In genomic region chr19:44822670-44823372, GRCh38 we compare ENCODE assay signal across 22 cellular contexts. TPM values are rescaled to one million over a fixed set of nuclear protein-coding genes. Genes with fewer than 3 reads are reported as not detected.
DNase-seq lines count a peak whose midpoint lies in the region; ATAC-seq, FAIRE-seq and TF ChIP-seq lines count a peak whose summit lies in the region.
"Had no signal": no experiment of that assay in that cellular context is flagged by ENCODE, and none has a peak within 500 bp of the region (broad histone marks: within the 10 kb centered on the region; RNA-seq: fewer than 3 reads in every experiment).

No MANE protein-coding gene starts in this region.

- no peaks in the 10 kb centered on the region for H3K79me2 ChIP-seq in H1 (ENCODE audit: control insufficient read depth in 1 of 2, insufficient read depth in 2 of 2, low read length in 2 of 2)

- H2BK15ac ChIP-seq in H1 (ENCODE audit: low read length): no peak overlapping the region

- H3K18ac ChIP-seq in H1 (ENCODE audit: extremely low read depth, low read length): no peak overlapping the region

- TF ChIP-seq POLR2A in heart left ventricle (IDR thresholded peaks at IDR 0.05) (no peak), H1 (IDR thresholded peaks at IDR 0.05; ENCODE audit: control extremely low read depth in 1 of 2, low read depth in 2 of 2, low read length in 2 of 2) (no peak)

- 65 to 68% (median 66%) methylated on average over 10 of the region's 10 CpGs for WGBS in heart left ventricle, 4 donors
- WGBS in H1 (ENCODE audit: extremely low coverage in 1 of 2, insufficient coverage in 1 of 2, insufficient read length in 1 of 2, insufficient replicate concordance in 2 of 2, low coverage in 1 of 2, low lambda C conversion rate in 2 of 2, missing lambda C conversion rate in 1 of 2), 2 experiments: 84% methylated on average over 10 of the region's 10 CpGs; no CpG with 5 or more reads in 1 of the 2 experiments

- peaks cover 0 to 37% (median 19%) of the 10 kb centered on the region in 12 donors for H3K4me1 ChIP-seq in heart left ventricle
- H3K4me1 ChIP-seq in H1 (replicated peaks in 1 of 4; ENCODE audit: control insufficient read depth in 3 of 4, insufficient read depth in 4 of 4, low read length in 3 of 4): 0 out of 7 replicates have a peak, but pooled peaks cover 0 to 3% (median 0%) of the 10 kb centered on the region in 4 experiments
- peaks cover 14 to 25% of the 10 kb centered on the region in 2 donors for H3K4me1 ChIP-seq in thoracic aorta (ENCODE audit: control insufficient read depth in 1 of 2, low read depth in 2 of 2)

- TF ChIP-seq CTCF in heart left ventricle (IDR thresholded peaks at IDR 0.05) (no peak), H1 (IDR thresholded peaks at IDR 0.05; ENCODE audit: control extremely low read depth in 1 of 3, insufficient read depth in 1 of 3, low read depth in 1 of 3, low read length in 3 of 3) (no peak), thoracic aorta (IDR thresholded peaks at IDR 0.05) (no peak)

- no peak overlapping the region for H2AK5ac ChIP-seq in H1 (ENCODE audit: low read depth, low read length)

- H4K20me1 ChIP-seq in H1 (replicated peaks in 1 of 2; ENCODE audit: control insufficient read depth in 1 of 2, insufficient read depth in 2 of 2, low read length in 2 of 2): peaks cover 0 to 3% of the 10 kb centered on the region in 2 experiments
- H4K20me1 ChIP-seq: BLaER1 had no signal

- H4K91ac ChIP-seq in H1 (replicated peaks; ENCODE audit: insufficient read length, low read length): no peak overlapping the region

- H3K79me1 ChIP-seq in H1 (ENCODE audit: low read depth, low read length): no peaks in the 10 kb centered on the region; the same call in 1 of the 2 replicates

- H2BK12ac ChIP-seq in H1 (ENCODE audit: low read depth, low read length): no peak overlapping the region

- no peak overlapping the region for H3K4me3 ChIP-seq in heart left ventricle
- no peak overlapping the region for H3K4me3 ChIP-seq in H1 (ENCODE audit: extremely low read depth in 1 of 4, insufficient read depth in 2 of 4, low read depth in 3 of 4, low read length in 4 of 4)
- no peak overlapping the region for H3K4me3 ChIP-seq in thoracic aorta
- H3K4me3 ChIP-seq: BLaER1, GM12878, GM23248 had no signal

- H4K8ac ChIP-seq in H1 (ENCODE audit: extremely low read depth, insufficient read depth, low read length): no peak overlapping the region

- H2AFZ ChIP-seq in H1 (ENCODE audit: low read length): no peak overlapping the region
- H2AFZ ChIP-seq: GM23248 had no signal

- H4K5ac ChIP-seq in H1 (ENCODE audit: insufficient read length, low read depth, low read length): no peak overlapping the region

- ATAC-seq in heart left ventricle (no peak), Right ventricle myocardium superior (ENCODE audit: poor library complexity) (no peak), thoracic aorta (ENCODE audit: insufficient number of reproducible peaks, low FRiP score, low read depth) (no peak)
- ATAC-seq: GM12878, HCT116, SK-N-SH treated with all-trans-retinoic acid at 6 μM for 48 hours had no signal

- FAIRE-seq in H1 (lab: Jason Lieb, UNC) (no peak), HTR-8/SVneo (lab: Jason Lieb, UNC) (no peak)
- FAIRE-seq: GM12878, RCC 7860 had no signal

- H3K23ac ChIP-seq in H1 (ENCODE audit: insufficient read length): no peak overlapping the region

- no peak overlapping the region for H3K9ac ChIP-seq in H1 (replicated peaks in 1 of 4; ENCODE audit: extremely low read depth in 1 of 4, low read depth in 3 of 4, low read length in 3 of 4)
- H3K9ac ChIP-seq: BLaER1, GM23248 had no signal

- no peak overlapping the region for H2BK5ac ChIP-seq in H1 (ENCODE audit: low read depth, low read length)

- POLR2A ChIA-PET in H1 (lab: Charles Lee; ENCODE audit: partially characterized antibody): interaction anchor here (0.6 to 4.0 kb wide), 10 partner anchors 11 to 216 kb away, joined by 3 to 37 read pairs (median 4); partner anchors contain the start of genes BCAM and NECTIN2

- no peak overlapping the region for H3K56ac ChIP-seq in H1 (replicated peaks; ENCODE audit: insufficient read length, low read depth, low read length)

- H3K4me2 ChIP-seq in H1 (ENCODE audit: insufficient read depth in 1 of 2, low read depth in 2 of 2, low read length in 2 of 2): no peak overlapping the region

- H2BK120ac ChIP-seq in H1 (replicated peaks; ENCODE audit: low read depth, low read length): no peak overlapping the region

- peaks cover 8% of the 10 kb centered on the region; the same call in 1 of the 2 replicates for H3K23me2 ChIP-seq in H1 (ENCODE audit: low read depth, low read length)

- peak overlapping the region in 7 of 12 donors; percentile 77 to 95 (median 86) for H3K27ac ChIP-seq in heart left ventricle
- H3K27ac ChIP-seq in H1 (ENCODE audit: low read depth, low read length): no peak overlapping the region
- H3K27ac ChIP-seq in thoracic aorta: peak overlapping the region; percentile 83 to 87
- H3K27ac ChIP-seq: BLaER1, GM23248 had no signal

- TF ChIP-seq RAD21 in H1 (IDR thresholded peaks at IDR 0.05 in 1 of 2, conservative IDR thresholded peaks at IDR 0.05 in 1 of 2; ENCODE audit: low read depth in 2 of 2, low read length in 2 of 2): no peak

- DNase-seq in heart left ventricle (peak in 1 of 5 donors; percentile 17), Right ventricle myocardium superior (no peak), MV-4-11 (lab: John Stamatoyannopoulos, UW) (peak; percentile 19), H1 (ENCODE audit: low read depth in 1 of 2, low spot score in 2 of 2) (no peak), thoracic aorta (ENCODE audit: low spot score) (no peak), HTR-8/SVneo (ENCODE audit: insufficient read length, low spot score) (no peak)
- no peak for DNase-seq in stimulated activated CD8-positive, alpha-beta memory T cell treated with anti-CD3 and anti-CD28 coated beads, Interleukin-4, amount 100 ng/mL, for 48 hours
- no peak for DNase-seq in activated CD4-positive, alpha-beta T cell treated with anti-CD3 and anti-CD28 coated beads for 4 hours
- DNase-seq: 8988T; Calu3; CD4-positive, alpha-beta memory T cell; GF-D8; GM23248; NCI-H1092; SIG-M5 had no signal

- H3K9me3 ChIP-seq in heart left ventricle (no peaks in the 10 kb centered on the region), H1 (ENCODE audit: insufficient read depth in 2 of 2, low read depth in 1 of 2, low read length in 1 of 2) (no peaks in the 10 kb centered on the region), thoracic aorta (no peaks in the 10 kb centered on the region)
- H3K9me3 ChIP-seq: BLaER1 had no signal

- peaks cover 0 to 11% (median 0%) of the 10 kb centered on the region in 9 donors for H3K36me3 ChIP-seq in heart left ventricle
- H3K36me3 ChIP-seq in H1 (ENCODE audit: control insufficient read depth in 2 of 4, insufficient read depth in 4 of 4, low read length in 3 of 4): peaks cover 0 to 17% (median 3%) of the 10 kb centered on the region in 4 experiments; a peak in 4 of 8 replicates
- no peaks in the 10 kb centered on the region for H3K36me3 ChIP-seq in thoracic aorta
- H3K36me3 ChIP-seq: BLaER1 had no signal

- intact Hi-C loops in heart left ventricle (cut with DNase I) (no loop called here), Right ventricle myocardium superior (cut with DNase I) (no loop called here)

- H2BK20ac ChIP-seq in H1 (ENCODE audit: low read length): no peak overlapping the region

- no peak overlapping the region for H3K14ac ChIP-seq in H1 (ENCODE audit: insufficient read length)

- H3K27me3 ChIP-seq in heart left ventricle (no peaks in the 10 kb centered on the region), H1 (replicated peaks in 1 of 4; ENCODE audit: control insufficient read depth in 3 of 4, extremely low read depth in 1 of 4, insufficient read depth in 3 of 4, low read length in 3 of 4) (peaks cover 1 to 24% (median 7%) of the 10 kb centered on the region in 4 experiments; a peak in 6 of 7 replicates), thoracic aorta (replicated peaks; ENCODE audit: insufficient read depth) (no peaks in the 10 kb centered on the region)
- H3K27me3 ChIP-seq: BLaER1 had no signal

- TF ChIP-seq EP300 in H1 (IDR thresholded peaks at IDR 0.05; ENCODE audit: borderline replicate concordance in 1 of 2, low read depth in 2 of 2, low read length in 2 of 2): no peak

- CTCF ChIA-PET in H1 (lab: Charles Lee; ENCODE audit: partially characterized antibody): interaction anchor here (1.0 to 2.3 kb wide), 10 partner anchors 8 to 251 kb away, joined by 3 to 10 read pairs (median 3); partner anchors contain the start of gene NECTIN2

- H3K4ac ChIP-seq in H1 (replicated peaks; ENCODE audit: insufficient read length, low read depth, low read length): no peak overlapping the region

RNA-seq across cellular contexts. Expression of gene BCAM, which starts 13.9 kb away (rescaled TPM):
- total RNA-seq in heart left ventricle: 100 to 1,000 TPM in 4 of 9 donors, 10 to 100 TPM in 5; 50.9 to 160 (median 94.3) TPM
- polyA plus RNA-seq in heart left ventricle: 100 to 1,000 TPM in 1 of 2 donors, 10 to 100 TPM in 1; 55.3 to 126 TPM
- total RNA-seq in Right ventricle myocardium superior: 86.2 TPM
- 81.4 and 83.0 TPM in 2 replicates for total RNA-seq in H1 (2021; fragmentation: NEBNext Ultra II Directional; extraction: Animal tissue kit (Norgen Biotek cat#: 25700))
- polyA plus RNA-seq in H1 (2011; rRNA removed): 32.5 and 84.3 TPM in 2 replicates
- 29.6 TPM for polyA plus RNA-seq in H1 (2011; cell fraction: cytosol; rRNA removed)
- 172 TPM for polyA plus RNA-seq in H1 (2011; cell fraction: nucleus; rRNA removed)
- 73.9 to 108 TPM (median 100 TPM) in 4 replicates for polyA plus RNA-seq in H1 (2012, experiment 1 of 2)
- polyA plus RNA-seq in H1 (2012, experiment 2 of 2): 60.5 TPM
- polyA plus RNA-seq in H1 (2013, experiment 1 of 2): 107 TPM
- polyA plus RNA-seq in H1 (2013, experiment 2 of 2): 98.4 TPM
- 12.6 and 16.0 TPM in 2 replicates for polyA minus RNA-seq in H1 (2011; rRNA and poly(A)+ RNA removed)
- 45.1 TPM for polyA minus RNA-seq in H1 (2011; cell fraction: cytosol; rRNA and poly(A)+ RNA removed)
- 38.0 TPM for polyA minus RNA-seq in H1 (2011; cell fraction: nucleus; rRNA and poly(A)+ RNA removed)
- 100 to 1,000 TPM in 1 of 2 donors, 10 to 100 TPM in 1; 77.7 to 178 TPM for total RNA-seq in thoracic aorta
- total RNA-seq: CD4-positive, alpha-beta memory T cell had no signal
- polyA plus RNA-seq: CD4-positive, alpha-beta memory T cell had no signal

RNA-seq across cellular contexts. Expression of gene NECTIN2, which starts 23.3 kb away (rescaled TPM):
- total RNA-seq in heart left ventricle (10 to 100 TPM; 37.0 to 99.6 (median 57.6) TPM), Right ventricle myocardium superior (36.9 TPM), thoracic aorta (10 to 100 TPM; 61.7 to 84.3 TPM)
- polyA plus RNA-seq in heart left ventricle (10 to 100 TPM; 40.9 to 96.5 TPM), H1 (2011; rRNA removed) (237 and 318 TPM in 2 replicates)
- 181 and 184 TPM in 2 replicates for total RNA-seq in H1 (2021; fragmentation: NEBNext Ultra II Directional; extraction: Animal tissue kit (Norgen Biotek cat#: 25700))
- 172 TPM for polyA plus RNA-seq in H1 (2011; cell fraction: cytosol; rRNA removed)
- 179 TPM for polyA plus RNA-seq in H1 (2011; cell fraction: nucleus; rRNA removed)
- 178 to 211 TPM (median 195 TPM) in 4 replicates for polyA plus RNA-seq in H1 (2012, experiment 1 of 2)
- polyA plus RNA-seq in H1 (2012, experiment 2 of 2): 296 TPM
- polyA plus RNA-seq in H1 (2013, experiment 1 of 2): 279 TPM
- 320 TPM for polyA plus RNA-seq in H1 (2013, experiment 2 of 2)
- polyA minus RNA-seq in H1 (2011; rRNA and poly(A)+ RNA removed): 159 and 221 TPM in 2 replicates
- 128 TPM for polyA minus RNA-seq in H1 (2011; cell fraction: cytosol; rRNA and poly(A)+ RNA removed)
- polyA minus RNA-seq in H1 (2011; cell fraction: nucleus; rRNA and poly(A)+ RNA removed): 64.3 TPM

RNA-seq across cellular contexts. Expression of gene CBLC, which starts 45.1 kb away (rescaled TPM):
- total RNA-seq in heart left ventricle (not detected), Right ventricle myocardium superior (not detected), thoracic aorta (under 1 TPM in 1 of 2 donors, not detected in 1; 0.42 TPM)
- polyA plus RNA-seq in heart left ventricle (under 1 TPM in 1 of 2 donors, not detected in 1; 0.04 TPM), H1 (2011; rRNA removed) (35.7 and 53.4 TPM in 2 replicates)
- 17.4 and 19.2 TPM in 2 replicates for total RNA-seq in H1 (2021; fragmentation: NEBNext Ultra II Directional; extraction: Animal tissue kit (Norgen Biotek cat#: 25700))
- polyA plus RNA-seq in H1 (2011; cell fraction: cytosol; rRNA removed): 29.6 TPM
- 73.8 TPM for polyA plus RNA-seq in H1 (2011; cell fraction: nucleus; rRNA removed)
- polyA plus RNA-seq in H1 (2012, experiment 1 of 2): 10.4 to 27.8 TPM (median 20.4 TPM) in 4 replicates
- polyA plus RNA-seq in H1 (2012, experiment 2 of 2): 14.5 TPM
- polyA plus RNA-seq in H1 (2013, experiment 1 of 2): 15.0 TPM
- 13.7 TPM for polyA plus RNA-seq in H1 (2013, experiment 2 of 2)
- polyA minus RNA-seq in H1 (2011; rRNA and poly(A)+ RNA removed): 20.2 and 26.7 TPM in 2 replicates
- 23.1 TPM for polyA minus RNA-seq in H1 (2011; cell fraction: cytosol; rRNA and poly(A)+ RNA removed)
- polyA minus RNA-seq in H1 (2011; cell fraction: nucleus; rRNA and poly(A)+ RNA removed): 37.0 TPM
- total RNA-seq: CD4-positive, alpha-beta memory T cell; GM12878; GM23248; M059J; NCI-H460 had no signal
- polyA plus RNA-seq: CD4-positive, alpha-beta memory T cell; GM12878; GM23248 had no signal

Comparison
In these comparisons a context has a peak if more than half of its experiments do, and no peak if none do; other contexts are left out.
1. RNA of gene CBLC, which starts 45.1 kb away (total RNA-seq): 17.4 to 19.2 TPM in H1; 0.42 TPM in thoracic aorta, not detected in heart left ventricle and not detected in Right ventricle myocardium superior (single experiment); every median in the first group is over 10 times any median in the second.